Comparison of ENCODE assay signal across 8 cellular contexts in the genomic region with DNA sequence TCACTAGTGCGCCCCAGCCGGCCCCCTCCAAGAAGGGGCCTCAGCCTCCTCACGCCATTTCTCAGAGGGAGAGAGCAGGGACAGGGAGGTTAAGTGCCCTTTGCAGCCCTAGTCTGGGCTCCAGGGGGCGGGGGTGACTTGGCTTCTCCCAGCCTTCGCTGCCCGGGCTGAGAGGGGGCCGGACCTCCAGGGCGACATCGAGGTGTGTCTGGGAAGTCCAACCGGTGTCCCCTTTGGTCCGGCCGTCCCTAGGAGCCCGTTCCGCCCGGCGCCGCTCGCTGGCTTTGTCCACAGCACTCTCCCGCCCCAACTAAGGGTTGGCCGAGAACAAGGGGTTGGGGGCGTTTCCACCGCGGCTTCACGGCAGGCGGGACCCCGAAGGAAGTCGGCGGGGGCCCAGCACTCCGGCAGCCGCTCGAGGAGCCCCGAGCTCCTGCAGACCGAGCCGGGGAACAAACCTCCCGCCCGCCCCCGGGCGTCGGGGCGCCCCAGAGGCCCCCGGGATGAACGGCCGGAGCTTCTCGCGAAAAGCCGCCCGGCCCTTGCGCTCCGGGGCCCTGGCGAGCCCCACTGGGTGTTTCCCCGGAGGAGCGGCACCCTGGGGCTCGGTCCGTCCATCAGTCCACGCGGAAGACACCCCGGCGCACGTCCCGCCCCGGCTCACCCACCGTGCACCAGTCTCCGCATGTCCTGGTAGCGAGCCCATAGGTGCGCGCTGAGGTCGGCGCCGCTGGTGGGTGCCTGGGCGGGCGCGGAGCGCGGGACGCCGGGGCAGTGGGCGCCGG.
DNase-seq lines count a peak whose midpoint lies in the region; ATAC-seq and TF ChIP-seq lines count a peak whose summit lies in the region.

No MANE protein-coding gene starts in this region.

- H3K36me3 ChIP-seq in brain microvascular endothelial cell (replicated peaks): peaks cover 13% of the 10 kb centered on the region

- peak overlapping the region; percentile 63 for H3K27ac ChIP-seq in brain microvascular endothelial cell

- DNase-seq in DMS 273 (lab: John Stamatoyannopoulos, UW; ENCODE audit: unreplicated experiment) (peak; percentile 52), DMS 273 treated with DMSO at 0.1 percent for 48 hours (lab: John Stamatoyannopoulos, UW) (no peak), NCI-H69 (lab: John Stamatoyannopoulos, UW) (peak; percentile 47), brain microvascular endothelial cell (no peak), iris pigment epithelial cell (ENCODE audit: low read depth) (peak; percentile 46), SKM-1 treated with dmso at 0.1 percent for 144 hours (lab: John Stamatoyannopoulos, UW; ENCODE audit: unreplicated experiment) (no peak)
- DNase-seq in stimulated activated CD8-positive, alpha-beta memory T cell treated with anti-CD3 and anti-CD28 coated beads, Interleukin-12 subunit alpha, Interleukin-12 subunit beta, amount 100 ng/mL, for 4 hours (ENCODE audit: low read depth): peak; percentile 15

- ATAC-seq in HG03139 (IDR thresholded peaks at IDR 0.05; ENCODE audit: unreplicated experiment): no peak

- peak overlapping the region; percentile 82 for H3K4me3 ChIP-seq in brain microvascular endothelial cell (ENCODE audit: low read depth, low read length)

- no peak for TF ChIP-seq CTCF in brain microvascular endothelial cell (IDR thresholded peaks at IDR 0.05; ENCODE audit: low read depth, low read length, missing control alignments)

- no peaks in the 10 kb centered on the region for H3K27me3 ChIP-seq in brain microvascular endothelial cell (replicated peaks)

- in situ Hi-C loops in brain microvascular endothelial cell (cut with HindIII; ENCODE audit: low pct_ligation_motif_present, low sequenced_read_pairs): no loop called here

Comparison
In these comparisons a context has a peak if more than half of its experiments do, and no peak if none do; other contexts are left out.
1. DNase-seq: peak in DMS 273 (single experiment), NCI-H69 (single experiment), iris pigment epithelial cell (single experiment) and stimulated activated CD8-positive, alpha-beta memory T cell treated with anti-CD3 and anti-CD28 coated beads, Interleukin-12 subunit alpha, Interleukin-12 subunit beta, amount 100 ng/mL, for 4 hours (single experiment); none in DMS 273 treated with DMSO at 0.1 percent for 48 hours (single experiment), brain microvascular endothelial cell (single experiment) and SKM-1 treated with dmso at 0.1 percent for 144 hours (single experiment).